9 cellular contexts compared by ENCODE assay signal in genomic region chr22:49855491-49855911, GRCh38. TPM values are rescaled to one million over a fixed set of nuclear protein-coding genes. Genes with fewer than 3 reads are reported as not detected.
DNase-seq lines count a peak whose midpoint lies in the region; ATAC-seq and TF ChIP-seq lines count a peak whose summit lies in the region.
"Had no signal": no experiment of that assay in that cellular context is flagged by ENCODE, and none has a peak within 500 bp of the region (broad histone marks: within the 10 kb centered on the region; RNA-seq: fewer than 3 reads in every experiment).

No MANE protein-coding gene starts in this region.

- peaks cover 17% of the 10 kb centered on the region for H3K4me1 ChIP-seq in smooth muscle cell (ENCODE audit: low read depth)

- H3K9ac ChIP-seq in smooth muscle cell (ENCODE audit: low read depth), result peak overlapping the region; percentile 87

- no peak for ATAC-seq in T-helper 17 cell
- no peak for ATAC-seq in GM21619 (IDR thresholded peaks at IDR 0.05; ENCODE audit: unreplicated experiment)
- no peak for ATAC-seq in HG03521 (IDR thresholded peaks at IDR 0.05; ENCODE audit: unreplicated experiment)

- peak overlapping the region; percentile 6 for H3K27ac ChIP-seq in smooth muscle cell (ENCODE audit: low read depth)

- H3K4me3 ChIP-seq in fibroblast of pulmonary artery (replicated peaks; ENCODE audit: low read depth, low read length), result peak overlapping the region; percentile 81
- peak overlapping the region; percentile 78 for H3K4me3 ChIP-seq in smooth muscle cell

- no peaks in the 10 kb centered on the region for H3K36me3 Mint-ChIP-seq in T-helper 17 cell (ENCODE audit: low read depth)

- 61% methylated on average over 8 of the region's 8 CpGs for WGBS in smooth muscle cell (ENCODE audit: low lambda C conversion rate)

- no peak overlapping the region for H2AFZ ChIP-seq in smooth muscle cell (ENCODE audit: low read depth)

- H4K20me1 ChIP-seq in smooth muscle cell (ENCODE audit: low read depth), result peaks cover 63% of the 10 kb centered on the region

- H3K9me3 ChIP-seq in T-helper 17 cell (ENCODE audit: control insufficient read depth, low read length, poor library complexity, severe bottlenecking) (no peaks in the 10 kb centered on the region), smooth muscle cell (replicated peaks; ENCODE audit: low read depth) (no peaks in the 10 kb centered on the region)

- no peaks in the 10 kb centered on the region for H3F3A ChIP-seq in smooth muscle cell (ENCODE audit: low read depth)

- no peak for TF ChIP-seq CTCF in fibroblast of pulmonary artery (IDR thresholded peaks at IDR 0.05; ENCODE audit: low read length, missing control alignments)
- no peak for TF ChIP-seq CTCF in smooth muscle cell (IDR thresholded peaks at IDR 0.05; ENCODE audit: borderline replicate concordance, insufficient read depth, poor library complexity, severe bottlenecking)

- H3K27me3 Mint-ChIP-seq in T-helper 17 cell, result no peaks in the 10 kb centered on the region

- peak overlapping the region; percentile 95 for H3K27ac Mint-ChIP-seq in T-helper 17 cell

- peaks cover 43% of the 10 kb centered on the region for H3K4me1 Mint-ChIP-seq in T-helper 17 cell

- H3K4me3 Mint-ChIP-seq in T-helper 17 cell, result peak overlapping the region; percentile 98

- H3K27me3 ChIP-seq in smooth muscle cell (ENCODE audit: low read depth), result peaks cover 20% of the 10 kb centered on the region

- H3K79me2 ChIP-seq in smooth muscle cell (ENCODE audit: low read depth), result peaks cover 64% of the 10 kb centered on the region

- no peaks in the 10 kb centered on the region for H3K36me3 ChIP-seq in smooth muscle cell (ENCODE audit: low read depth)

- peak overlapping the region; percentile 95 for H3K4me2 ChIP-seq in smooth muscle cell

- DNase-seq in NCI-H748 (lab: John Stamatoyannopoulos, UW; ENCODE audit: unreplicated experiment), result peak; percentile 18
- DNase-seq in NCI-H748 treated with DMSO at 0.1 percent for 48 hours (lab: John Stamatoyannopoulos, UW), result no peak
- DNase-seq in T-helper 17 cell, result no peak
- peak; percentile 20 for DNase-seq in fibroblast of pulmonary artery (ENCODE audit: low read depth)
- DNase-seq in smooth muscle cell (lab: John Stamatoyannopoulos, UW; ENCODE audit: unreplicated experiment), result no peak
- DNase-seq in activated gamma-delta T cell treated with Interleukin-2 at 50 U/mL for 16 hours, result no peak
- DNase-seq: central memory CD4-positive, alpha-beta T cell had no signal

RNA-seq across cellular contexts. Expression of gene ZBED4, which starts 1.9 kb away (rescaled TPM):
- total RNA-seq in T-helper 17 cell (10 to 100 TPM; 15.4 to 20.4 TPM), smooth muscle cell (16.6 and 16.8 TPM in 2 replicates)
- 12.1 and 13.1 TPM in 2 replicates for polyA plus RNA-seq in smooth muscle cell

RNA-seq across cellular contexts. Expression of gene BRD1, which starts 27.8 kb away (rescaled TPM):
- 100 to 1,000 TPM; 127 to 153 TPM for total RNA-seq in T-helper 17 cell
- total RNA-seq in smooth muscle cell, result 18.3 and 20.5 TPM in 2 replicates
- 15.0 and 21.6 TPM in 2 replicates for polyA plus RNA-seq in smooth muscle cell

Comparison
In these comparisons a context has a peak if more than half of its experiments do, and no peak if none do; other contexts are left out.
1. DNase-seq: peak in NCI-H748 (single experiment) and fibroblast of pulmonary artery (single experiment); none in NCI-H748 treated with DMSO at 0.1 percent for 48 hours (single experiment), T-helper 17 cell (0 of 3), smooth muscle cell (single experiment) and activated gamma-delta T cell treated with Interleukin-2 at 50 U/mL for 16 hours (single experiment).